20 cellular contexts compared by ENCODE assay signal in the genomic region with DNA sequence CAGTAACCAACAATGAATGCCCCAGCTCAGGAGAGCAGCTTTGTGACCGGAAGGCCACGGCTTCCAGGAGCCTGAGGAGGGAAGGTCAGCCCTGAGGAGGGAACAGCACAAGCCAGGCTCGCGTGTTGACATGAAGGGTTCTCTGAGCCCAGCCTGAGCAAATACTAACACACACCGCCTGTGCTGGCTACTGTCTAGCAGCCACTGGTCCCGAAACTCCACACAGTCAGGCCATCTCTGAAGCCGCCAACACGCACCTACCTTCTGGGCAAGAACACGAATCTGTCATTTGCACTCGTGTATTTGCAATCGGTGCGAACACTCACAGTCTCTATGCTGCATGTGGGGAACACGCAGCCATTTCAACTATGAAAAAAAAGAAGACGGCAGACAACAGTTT. TPM values are rescaled to one million over a fixed set of nuclear protein-coding genes. Genes with fewer than 3 reads are reported as not detected.
"Had no signal": no experiment of that assay in that cellular context is flagged by ENCODE, and none has a peak within 500 bp of the region (broad histone marks: within the 10 kb centered on the region; RNA-seq: fewer than 3 reads in every experiment).

No MANE protein-coding gene starts in this region.

- ATAC-seq: heart right ventricle; mucosa of descending colon; sciatic nerve; stimulated activated memory B cell treated with anti-CD40 and anti-IgM and Interleukin-4, amounts not matched to agents 10 μg/mL and 1 μg/mL and 100 μg/mL, for 72 hours had no signal

- H3K9me3 Mint-ChIP-seq: activated naive CD4-positive, alpha-beta T cell treated with anti-CD3 and anti-CD28 coated beads, Interleukin-2, amount 50 U/mL, for 24 hours; dendritic cell treated with granulocyte-macrophage colony-stimulating factor and Interleukin-4, amounts not matched to agents 40 ng/mL and 50 ng/mL, for 4 days; memory B cell had no signal

- H3K4me3 Mint-ChIP-seq: activated naive CD4-positive, alpha-beta T cell treated with anti-CD3 and anti-CD28 coated beads, Interleukin-2, amount 50 U/mL, for 24 hours; dendritic cell treated with granulocyte-macrophage colony-stimulating factor and Interleukin-4, amounts not matched to agents 40 ng/mL and 50 ng/mL, for 4 days; memory B cell; naive B cell; stimulated activated memory B cell treated with anti-CD40 and anti-IgM and Interleukin-4, amounts not matched to agents 10 μg/mL and 1 μg/mL and 100 μg/mL, for 72 hours had no signal

- H3K27me3 Mint-ChIP-seq: dendritic cell treated with granulocyte-macrophage colony-stimulating factor and Interleukin-4, amounts not matched to agents 40 ng/mL and 50 ng/mL, for 4 days had no signal

- H3K4me1 Mint-ChIP-seq: activated naive CD4-positive, alpha-beta T cell treated with anti-CD3 and anti-CD28 coated beads, Interleukin-2, amount 50 U/mL, for 24 hours; memory B cell; stimulated activated memory B cell treated with anti-CD40 and anti-IgM and Interleukin-4, amounts not matched to agents 10 μg/mL and 1 μg/mL and 100 μg/mL, for 72 hours had no signal

- DNase-seq: activated CD4-positive, alpha-beta T cell treated with anti-CD3 and anti-CD28 coated beads, Interleukin-2, amount 50 U/mL, for 48 hours; activated gamma-delta T cell; effector memory CD4-positive, alpha-beta T cell; heart right ventricle; kidney glomerular epithelial cell; left ventricle myocardium inferior; mucosa of descending colon; naive B cell; stimulated activated CD4-positive, alpha-beta T cell treated with anti-CD3 and anti-CD28 coated beads, Interleukin-4, amount 100 ng/mL, for 4 hours; T-helper 2 cell; testis; upper lobe of left lung had no signal

- H3K27ac Mint-ChIP-seq: activated naive CD4-positive, alpha-beta T cell treated with anti-CD3 and anti-CD28 coated beads, Interleukin-2, amount 50 U/mL, for 24 hours; dendritic cell treated with granulocyte-macrophage colony-stimulating factor and Interleukin-4, amounts not matched to agents 40 ng/mL and 50 ng/mL, for 4 days; memory B cell; naive B cell; stimulated activated memory B cell treated with anti-CD40 and anti-IgM and Interleukin-4, amounts not matched to agents 10 μg/mL and 1 μg/mL and 100 μg/mL, for 72 hours had no signal

- H3K36me3 Mint-ChIP-seq: activated naive CD4-positive, alpha-beta T cell treated with anti-CD3 and anti-CD28 coated beads, Interleukin-2, amount 50 U/mL, for 24 hours; memory B cell; naive B cell; stimulated activated memory B cell treated with anti-CD40 and anti-IgM and Interleukin-4, amounts not matched to agents 10 μg/mL and 1 μg/mL and 100 μg/mL, for 72 hours had no signal

RNA-seq across cellular contexts. Expression of a gene that starts 58.0 kb away (rescaled TPM):
- total RNA-seq: ascending aorta, endothelial cell of umbilical vein, left ventricle myocardium inferior, pulmonary artery endothelial cell had no signal
